ENCODE assay signal across 8 cellular contexts in genomic region chr17:68794636-68795503, GRCh38.
A peak's percentile ranks its signal among the peaks of the same experiment; 100 is the strongest.
DNase-seq lines count a peak whose midpoint lies in the region; ATAC-seq and TF ChIP-seq lines count a peak whose summit lies in the region.

No MANE protein-coding gene starts in this region.

- DNase-seq in AG04450 (ENCODE audit: low read depth, low spot score) (peak; percentile 26), WERI-Rb-1 (no peak), glomerular endothelial cell (ENCODE audit: extremely low read depth, low read depth, low spot score) (peak; percentile 36), sciatic nerve (ENCODE audit: low spot score) (peak; percentile 77), NCI-H187 (lab: John Stamatoyannopoulos, UW) (no peak), NCI-H2107 (lab: John Stamatoyannopoulos, UW) (no peak), NCI-H1436 treated with DMSO at 0.1 percent for 48 hours (lab: John Stamatoyannopoulos, UW) (no peak)

- POLR2A ChIA-PET in AG04450 (lab: Yijun Ruan, JAX), result no interaction called here

- H3K36me3 ChIP-seq in WERI-Rb-1, result no peaks in the 10 kb centered on the region

- H3K9me3 ChIP-seq in AG04450 (ENCODE audit: control insufficient read depth, insufficient read depth, low read length), result no peaks in the 10 kb centered on the region
- H3K9me3 ChIP-seq in WERI-Rb-1 (ENCODE audit: severe bottlenecking), result no peaks in the 10 kb centered on the region

- TF ChIP-seq CTCF in AG04450 (IDR thresholded peaks at IDR 0.05; ENCODE audit: low read depth, low read length) (peak; percentile 53), WERI-Rb-1 (IDR thresholded peaks at IDR 0.05; ENCODE audit: low read depth, low read length) (0 out of 2 replicates have a peak, but pooled peaks have one; percentile 12)

- H3K27me3 ChIP-seq in AG04450 (ENCODE audit: control insufficient read depth, insufficient read depth, low read length) (no peaks in the 10 kb centered on the region), WERI-Rb-1 (ENCODE audit: insufficient read depth, low read depth, severe bottlenecking) (no peaks in the 10 kb centered on the region)

- CTCF ChIA-PET in AG04450 (lab: Charles Lee), result interaction anchor here (0.7 to 2.0 kb wide), 15 partner anchors 9 to 455 kb away, joined by 3 to 9 read pairs (median 4); no protein-coding TSS in a partner anchor

- peak overlapping the region; percentile 59 for H3K27ac ChIP-seq in AG04450 (ENCODE audit: low read depth, low read length)
- H3K27ac ChIP-seq in WERI-Rb-1, result no peak overlapping the region

- H3K4me3 ChIP-seq in AG04450 (ENCODE audit: low read depth, low read length) (no peak overlapping the region), WERI-Rb-1 (ENCODE audit: low read depth, low read length) (no peak overlapping the region)

- intact Hi-C loops in sciatic nerve (cut with DNase I), result no loop called here

- ATAC-seq in GM21529 (IDR thresholded peaks at IDR 0.05; ENCODE audit: unreplicated experiment), result peak; percentile 55
- ATAC-seq in sciatic nerve, result peak; percentile 82

Comparison
In these comparisons a context has a peak if more than half of its experiments do, and no peak if none do; other contexts are left out.
1. DNase-seq: peak in AG04450 (single experiment), glomerular endothelial cell (single experiment) and sciatic nerve (single experiment); none in WERI-Rb-1 (single experiment), NCI-H187 (0 of 2), NCI-H2107 (single experiment) and NCI-H1436 treated with DMSO at 0.1 percent for 48 hours (single experiment).